Comparison of ENCODE assay signal across 7 cellular contexts in the genomic region with DNA sequence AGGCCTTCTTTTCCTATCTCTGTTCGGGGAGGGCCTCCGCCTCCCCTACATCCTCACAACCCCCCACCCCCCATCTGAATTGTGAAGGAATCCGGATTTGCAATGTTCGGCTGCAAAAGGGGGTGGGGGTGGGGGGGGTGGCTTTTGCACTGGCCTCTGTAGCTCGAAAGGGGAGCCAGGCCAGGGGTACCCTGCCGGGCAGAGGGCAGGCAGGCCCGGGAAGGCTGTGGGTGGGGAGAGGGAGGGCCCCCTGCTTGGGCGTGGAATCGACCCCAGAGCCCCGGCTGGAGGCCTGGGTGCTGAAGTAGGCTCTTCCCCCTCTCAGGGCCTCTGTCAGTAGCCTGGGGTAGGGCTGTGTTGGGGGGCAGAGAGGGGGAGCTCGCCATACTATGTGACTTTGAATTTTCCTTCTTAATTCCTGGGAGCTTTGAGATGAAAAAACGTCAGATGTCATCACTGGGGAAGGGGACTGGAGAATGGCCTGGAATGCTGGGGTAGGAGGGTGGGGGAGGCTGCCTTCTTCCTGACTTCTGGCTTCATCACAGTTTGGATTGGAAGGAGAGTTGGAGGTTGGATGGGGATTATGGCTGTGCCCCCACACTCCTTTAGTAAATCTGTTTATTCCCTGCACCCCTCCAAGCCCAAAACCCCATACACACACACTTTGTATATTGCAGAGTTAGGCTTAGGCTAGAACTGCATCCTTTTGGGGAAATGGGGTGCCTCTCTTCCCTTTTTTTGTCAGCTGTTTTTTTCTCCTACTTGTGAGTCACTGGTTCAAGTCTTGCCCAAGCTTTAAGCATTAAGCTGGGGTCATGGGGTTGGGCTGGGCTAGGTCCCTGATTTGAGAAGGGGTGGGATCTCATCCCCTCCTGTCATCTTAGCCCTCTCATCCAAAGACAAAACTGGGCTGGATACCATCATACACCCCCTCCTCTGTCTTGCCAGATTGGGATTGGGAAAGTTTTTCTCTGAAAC. TPM values are rescaled to one million over a fixed set of nuclear protein-coding genes. Genes with fewer than 3 reads are reported as not detected.
DNase-seq lines count a peak whose midpoint lies in the region; ATAC-seq, FAIRE-seq and TF ChIP-seq lines count a peak whose summit lies in the region.
"Had no signal": no experiment of that assay in that cellular context is flagged by ENCODE, and none has a peak within 500 bp of the region (broad histone marks: within the 10 kb centered on the region; RNA-seq: fewer than 3 reads in every experiment).

No MANE protein-coding gene starts in this region.

- intact Hi-C loops in body of pancreas (cut with DNase I) (loop anchor here (5.0 kb wide), 1 partner anchor 48 kb away; no protein-coding TSS in a partner anchor), natural killer cell (cut with micrococcal nuclease) (no loop called here)

- peaks cover 15 to 38% of the 10 kb centered on the region in 2 donors for H3K27me3 Mint-ChIP-seq in natural killer cell (ENCODE audit: low read depth in 2 of 2)

- TF ChIP-seq CTCF in body of pancreas (IDR thresholded peaks at IDR 0.05) (no peak), natural killer cell (IDR thresholded peaks at IDR 0.05) (no peak)

- DNase-seq in H7 (peak; percentile 82), body of pancreas (peak in 1 of 4 donors; percentile 49), natural killer cell (no peak), HTR-8/SVneo (ENCODE audit: insufficient read length, low spot score) (no peak), A172 (ENCODE audit: low spot score) (no peak), NCI-H1105 (lab: John Stamatoyannopoulos, UW) (no peak)

- H3K4me3 Mint-ChIP-seq in natural killer cell, result peak overlapping the region; percentile 49

- 26 to 51% methylated on average over 3 to 12 of the region's 12 CpGs for WGBS in body of pancreas, 2 donors

- H3K4me1 ChIP-seq in body of pancreas, result peaks cover 15% of the 10 kb centered on the region

- TF ChIP-seq POLR2A in body of pancreas (IDR thresholded peaks at IDR 0.05), result peak in 1 of 3 donors; percentile 19

- H3K4me1 Mint-ChIP-seq in natural killer cell, result peaks cover 4 to 15% of the 10 kb centered on the region in 2 donors

- H3K27me3 ChIP-seq in H7 (ENCODE audit: control insufficient read depth, insufficient read depth, low read length) (no peaks in the 10 kb centered on the region), body of pancreas (no peaks in the 10 kb centered on the region)

- FAIRE-seq in HTR-8/SVneo (lab: Jason Lieb, UNC), result no peak

- no peaks in the 10 kb centered on the region for H3K36me3 ChIP-seq in H7 (replicated peaks; ENCODE audit: control insufficient read depth, insufficient read depth, low read length)
- H3K36me3 ChIP-seq in body of pancreas (replicated peaks in 1 of 2; ENCODE audit: insufficient read depth in 1 of 2, low read depth in 2 of 2), result no peaks in the 10 kb centered on the region

- H3K9me3 Mint-ChIP-seq in natural killer cell, result no peaks in the 10 kb centered on the region

- peak overlapping the region in 3 of 4 donors; percentile 9 to 94 (median 33) for H3K27ac ChIP-seq in body of pancreas

- H3K4me3 ChIP-seq in H7 (ENCODE audit: insufficient read depth, low read depth, low read length) (peak overlapping the region; percentile 87), body of pancreas (peak overlapping the region in 1 of 2 donors; percentile 63)

- H3K27ac Mint-ChIP-seq in natural killer cell, result no peak overlapping the region

- no peaks in the 10 kb centered on the region for H3K9me3 ChIP-seq in body of pancreas

- ATAC-seq in body of pancreas (no peak), natural killer cell (no peak)

- H3K36me3 Mint-ChIP-seq in natural killer cell, result no peaks in the 10 kb centered on the region

RNA-seq across cellular contexts. Expression of gene LRP1, which starts 1.3 kb away (rescaled TPM):
- total RNA-seq in H7 (2014; rRNA removed; shearing (Covaris generic)), result 17.3 and 23.9 TPM in 2 replicates
- total RNA-seq in body of pancreas (100 to 1,000 TPM in 1 of 2 donors, 10 to 100 TPM in 1; 61.2 to 162 TPM), natural killer cell (10 to 100 TPM in 1 of 3 donors, 1 to 10 TPM in 2; 6.7 to 13.1 (median 9.5) TPM)
- total RNA-seq in A172 (2014; rRNA removed; shearing (Covaris generic)), result 34.1 and 35.5 TPM in 2 replicates

RNA-seq across cellular contexts. Expression of gene LRP1-AS, which starts 17.8 kb away (rescaled TPM):
- total RNA-seq in H7 (2014; rRNA removed; shearing (Covaris generic)), result not detected in 2 replicates
- total RNA-seq in body of pancreas (not detected), natural killer cell (not detected)
- total RNA-seq in A172 (2014; rRNA removed; shearing (Covaris generic)), result not detected in 2 replicates
- total RNA-seq: renal cortical epithelial cell had no signal

RNA-seq across cellular contexts. Expression of gene STAT6, which starts 18.4 kb away (rescaled TPM):
- total RNA-seq in H7 (2014; rRNA removed; shearing (Covaris generic)), result 43.5 and 51.5 TPM in 2 replicates
- total RNA-seq in body of pancreas, result 10 to 100 TPM; 52.7 to 82.4 TPM
- 100 to 1,000 TPM; 277 to 340 (median 319) TPM for total RNA-seq in natural killer cell
- total RNA-seq in A172 (2014; rRNA removed; shearing (Covaris generic)), result 15.2 and 18.4 TPM in 2 replicates

RNA-seq across cellular contexts. Expression of gene NAB2, which starts 40.7 kb away (rescaled TPM):
- total RNA-seq in H7 (2014; rRNA removed; shearing (Covaris generic)), result 19.0 and 20.8 TPM in 2 replicates
- 1 to 10 TPM; 4.0 to 7.3 TPM for total RNA-seq in body of pancreas
- 1 to 10 TPM; 4.2 to 7.0 (median 5.4) TPM for total RNA-seq in natural killer cell
- 18.9 and 22.4 TPM in 2 replicates for total RNA-seq in A172 (2014; rRNA removed; shearing (Covaris generic))

RNA-seq across cellular contexts. Expression of gene NEMP1, which starts 51.0 kb away (rescaled TPM):
- 22.6 and 30.6 TPM in 2 replicates for total RNA-seq in H7 (2014; rRNA removed; shearing (Covaris generic))
- total RNA-seq in body of pancreas (1 to 10 TPM; 2.3 to 5.2 TPM), natural killer cell (10 to 100 TPM; 11.1 to 16.7 (median 12.1) TPM)
- total RNA-seq in A172 (2014; rRNA removed; shearing (Covaris generic)), result 26.3 and 28.0 TPM in 2 replicates
